ENCODE assay signal across 18 cellular contexts in genomic region chr2:201913197-201913596, GRCh38.
"Had no signal": no experiment of that assay in that cellular context is flagged by ENCODE, and none has a peak within 500 bp of the region (broad histone marks: within the 10 kb centered on the region; RNA-seq: fewer than 3 reads in every experiment).

No MANE protein-coding gene starts in this region.

- H3K9me3 ChIP-seq: adrenal gland, breast epithelium, lower lobe of right lung, prostate gland, transverse colon had no signal

- H3K27ac ChIP-seq: adrenal gland, breast epithelium, coronary artery, foreskin keratinocyte, lower lobe of right lung, prostate gland, transverse colon had no signal

- H3K4me3 ChIP-seq: adrenal gland, breast epithelium, coronary artery, lower lobe of right lung, prostate gland, transverse colon had no signal

- H3K4me1 ChIP-seq: adrenal gland, breast epithelium, foreskin keratinocyte, prostate gland had no signal

- DNase-seq: activated CD4-positive, alpha-beta T cell treated with anti-CD3 and anti-CD28 coated beads for 36 hours; activated CD4-positive, alpha-beta T cell treated with anti-CD3 and anti-CD28 coated beads, Interleukin-2, amount 50 U/mL, for 4 hours; activated CD8-positive, alpha-beta memory T cell treated with anti-CD3 and anti-CD28 coated beads, Interleukin-2, amount 50 U/mL, for 48 hours; activated naive CD4-positive, alpha-beta T cell; activated T-cell treated with anti-CD3 and anti-CD28 coated beads, Interleukin-2, amount 50 U/mL, for 4 hours; adrenal gland; foreskin keratinocyte; kidney; lower lobe of right lung; naive thymus-derived CD8-positive, alpha-beta T cell; stimulated activated CD4-positive, alpha-beta T cell treated with anti-CD3 and anti-CD28 coated beads, Interleukin-2, amount 100 ng/mL, for 48 hours; stimulated activated CD8-positive, alpha-beta memory T cell treated with anti-CD3 and anti-CD28 coated beads, Interleukin-4, amount 100 ng/mL, for 48 hours; stimulated activated naive B cell treated with anti-CD40 and anti-IgM and Interleukin-4, amounts not matched to agents 10 μg/mL and 1 μg/mL and 100 μg/mL, for 72 hours; T-helper 9 cell; transverse colon had no signal

- H3K27me3 ChIP-seq: adrenal gland, breast epithelium, foreskin keratinocyte, transverse colon had no signal

- H3K36me3 ChIP-seq: adrenal gland, breast epithelium, lower lobe of right lung, prostate gland, transverse colon had no signal
